In the genomic region with DNA sequence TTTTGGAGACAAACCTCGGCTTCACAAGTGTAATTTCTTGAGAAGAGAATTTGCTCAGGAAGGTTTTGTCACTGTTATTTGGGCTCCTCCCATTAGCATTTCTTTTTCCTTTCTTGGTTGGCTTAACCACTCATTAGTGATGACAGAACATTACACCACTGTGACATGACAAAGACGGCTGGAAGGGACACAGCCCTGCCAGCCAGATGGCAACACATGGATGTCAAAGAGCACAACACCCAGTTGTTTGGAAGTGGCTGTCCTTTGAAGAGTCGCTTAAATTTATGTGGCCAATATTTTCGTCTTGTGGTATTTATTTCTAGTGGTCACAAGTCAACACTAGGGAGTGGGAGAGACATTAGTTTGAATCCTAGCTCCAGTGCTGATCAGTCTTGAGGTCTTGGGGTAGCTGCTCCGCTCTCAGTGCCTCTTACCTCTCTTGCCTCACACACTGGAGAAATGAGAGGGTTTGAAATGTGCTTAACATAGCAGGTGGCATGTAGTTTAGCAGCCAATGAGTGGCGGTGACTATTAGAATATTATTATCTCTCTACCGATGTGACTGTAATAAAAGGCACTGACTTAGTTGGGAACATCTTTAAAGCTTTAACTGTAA, we compare ENCODE assay signal across 22 cellular contexts.
DNase-seq lines count a peak whose midpoint lies in the region; ATAC-seq and TF ChIP-seq lines count a peak whose summit lies in the region.
"Had no signal": no experiment of that assay in that cellular context is flagged by ENCODE, and none has a peak within 500 bp of the region (broad histone marks: within the 10 kb centered on the region; RNA-seq: fewer than 3 reads in every experiment).

No MANE protein-coding gene starts in this region.

- H3K36me3 Mint-ChIP-seq in glutamatergic neuron (ENCODE audit: unreplicated experiment) (no peaks in the 10 kb centered on the region), mesothelial cell of epicardium (no peaks in the 10 kb centered on the region)
- H3K36me3 Mint-ChIP-seq: activated naive CD8-positive, alpha-beta T cell had no signal

- peaks cover 3% of the 10 kb centered on the region for H3K9me3 Mint-ChIP-seq in glutamatergic neuron (ENCODE audit: unreplicated experiment)
- no peaks in the 10 kb centered on the region for H3K9me3 Mint-ChIP-seq in mesothelial cell of epicardium
- H3K9me3 Mint-ChIP-seq: activated CD4-positive, alpha-beta T cell treated with anti-CD3 and anti-CD28 coated beads, Interleukin-2, amount 10 ng/mL, durations not matched to agents 7 days and 5 days; CD4-positive, CD25-positive, alpha-beta regulatory T cell; H9; stimulated activated naive CD8-positive, alpha-beta T cell treated with anti-CD3 and anti-CD28 coated beads, Interleukin-15, Interleukin-2, amounts not matched to agents 100 ng/mL and 50 ng/mL, for 24 hours had no signal

- peaks cover 47% of the 10 kb centered on the region for H3K4me1 Mint-ChIP-seq in glutamatergic neuron (ENCODE audit: low read depth, unreplicated experiment)
- H3K4me1 Mint-ChIP-seq in mesothelial cell of epicardium: peaks cover 89% of the 10 kb centered on the region

- H3K4me3 Mint-ChIP-seq in glutamatergic neuron (ENCODE audit: unreplicated experiment) (peak overlapping the region; percentile 57), mesothelial cell of epicardium (no peak overlapping the region)
- H3K4me3 Mint-ChIP-seq: activated CD4-positive, alpha-beta T cell treated with anti-CD3 and anti-CD28 coated beads, Interleukin-2, amount 10 ng/mL, durations not matched to agents 7 days and 5 days; activated naive CD8-positive, alpha-beta T cell; CD4-positive, CD25-positive, alpha-beta regulatory T cell; H9; stimulated activated naive CD8-positive, alpha-beta T cell treated with anti-CD3 and anti-CD28 coated beads, Interleukin-15, Interleukin-2, amounts not matched to agents 100 ng/mL and 50 ng/mL, for 24 hours had no signal

- peak; percentile 27 for DNase-seq in DMS 273 (lab: John Stamatoyannopoulos, UW; ENCODE audit: unreplicated experiment)
- DNase-seq in DMS 273 treated with DMSO at 0.1 percent for 48 hours (lab: John Stamatoyannopoulos, UW): no peak
- DNase-seq in glutamatergic neuron: no peak
- no peak for DNase-seq in mesothelial cell of epicardium (ENCODE audit: low spot score in 2 of 2, unreplicated experiment in 2 of 2)
- DNase-seq in amniotic stem cell (lab: John Stamatoyannopoulos, UW): no peak
- DNase-seq: activated CD4-positive, alpha-beta T cell treated with anti-CD3 and anti-CD28 coated beads, Interleukin-2, amount 10 ng/mL, durations not matched to agents 7 days and 5 days; CD4-positive, CD25-positive, alpha-beta regulatory T cell; foreskin melanocyte; H9; hypothalamus; Kasumi-1; NCI-H226; NCI-H748 treated with DMSO at 0.1 percent for 48 hours; stimulated activated CD4-positive, alpha-beta T cell treated with anti-CD3 and anti-CD28 coated beads, Interleukin-12 subunit alpha, Interleukin-12 subunit beta, amount 100 ng/mL, for 4 hours; T-helper 9 cell; tibial artery had no signal

- peak overlapping the region; percentile 89 for H3K27ac Mint-ChIP-seq in glutamatergic neuron (ENCODE audit: unreplicated experiment)
- H3K27ac Mint-ChIP-seq in mesothelial cell of epicardium: peak overlapping the region; percentile 79
- H3K27ac Mint-ChIP-seq: activated CD4-positive, alpha-beta T cell treated with anti-CD3 and anti-CD28 coated beads, Interleukin-2, amount 10 ng/mL, durations not matched to agents 7 days and 5 days; activated naive CD8-positive, alpha-beta T cell; H9; stimulated activated naive CD8-positive, alpha-beta T cell treated with anti-CD3 and anti-CD28 coated beads, Interleukin-15, Interleukin-2, amounts not matched to agents 100 ng/mL and 50 ng/mL, for 24 hours had no signal

- peaks cover 7% of the 10 kb centered on the region for H3K27me3 Mint-ChIP-seq in glutamatergic neuron (ENCODE audit: unreplicated experiment)
- no peaks in the 10 kb centered on the region for H3K27me3 Mint-ChIP-seq in mesothelial cell of epicardium (ENCODE audit: low read depth)
- H3K27me3 Mint-ChIP-seq: activated CD4-positive, alpha-beta T cell treated with anti-CD3 and anti-CD28 coated beads, Interleukin-2, amount 10 ng/mL, durations not matched to agents 7 days and 5 days; activated naive CD8-positive, alpha-beta T cell; CD4-positive, CD25-positive, alpha-beta regulatory T cell; stimulated activated naive CD8-positive, alpha-beta T cell treated with anti-CD3 and anti-CD28 coated beads, Interleukin-15, Interleukin-2, amounts not matched to agents 100 ng/mL and 50 ng/mL, for 24 hours had no signal

- ATAC-seq in HG02678 (IDR thresholded peaks at IDR 0.05; ENCODE audit: unreplicated experiment) (no peak), GM18502 (IDR thresholded peaks at IDR 0.05; ENCODE audit: poor library complexity, unreplicated experiment) (no peak), HG03460 (IDR thresholded peaks at IDR 0.05; ENCODE audit: unreplicated experiment) (no peak)
- ATAC-seq: HepG2 had no signal

- TF ChIP-seq CTCF in glutamatergic neuron (IDR thresholded peaks at IDR 0.05; ENCODE audit: partially characterized antibody, unreplicated experiment) (no peak), mesothelial cell of epicardium (IDR thresholded peaks at IDR 0.05; ENCODE audit: unreplicated experiment) (no peak)
